9 cellular contexts compared by ENCODE assay signal in genomic region chr7:112866424-112866823, GRCh38.
DNase-seq lines count a peak whose midpoint lies in the region; ATAC-seq and TF ChIP-seq lines count a peak whose summit lies in the region.
"Had no signal": no experiment of that assay in that cellular context is flagged by ENCODE, and none has a peak within 500 bp of the region (broad histone marks: within the 10 kb centered on the region; RNA-seq: fewer than 3 reads in every experiment).

No MANE protein-coding gene starts in this region.

- TF ChIP-seq EP300 in esophagus muscularis mucosa (IDR thresholded peaks at IDR 0.05): no peak

- CTCF ChIA-PET in activated CD4-positive, alpha-beta T cell treated with anti-CD3 and anti-CD28 coated beads for 36 hours (lab: Charles Lee): interaction anchor here (0.6 kb wide), 1 partner anchor 292 kb away, joined by 3 read pairs; no protein-coding TSS in a partner anchor

- peaks cover 8% of the 10 kb centered on the region for H3K36me3 Mint-ChIP-seq in activated CD4-positive, alpha-beta T cell treated with anti-CD3 and anti-CD28 coated beads for 36 hours (ENCODE audit: low read depth)

- peak in 1 of 3 donors; percentile 12 for DNase-seq in mucosa of descending colon
- no peak for DNase-seq in NCI-H226
- DNase-seq in activated CD4-positive, alpha-beta T cell treated with anti-CD3 and anti-CD28 coated beads for 36 hours: no peak
- DNase-seq in esophagus muscularis mucosa (ENCODE audit: extremely low spot score): no peak
- DNase-seq: NCI-H1105 treated with DMSO at 0.1 percent for 48 hours had no signal

- H3K4me3 ChIP-seq in mucosa of descending colon: no peak overlapping the region
- H3K4me3 ChIP-seq in esophagus muscularis mucosa: no peak overlapping the region

- H3K9me3 ChIP-seq in mucosa of descending colon (no peaks in the 10 kb centered on the region), esophagus muscularis mucosa (no peaks in the 10 kb centered on the region)
- H3K9me3 ChIP-seq: neutrophil had no signal

- WGBS in esophagus muscularis mucosa: 88% methylated on average over 4 of the region's 4 CpGs

- ATAC-seq in GM18868 (IDR thresholded peaks at IDR 0.05; ENCODE audit: unreplicated experiment) (peak; percentile 99), GM21515 (IDR thresholded peaks at IDR 0.05; ENCODE audit: unreplicated experiment) (peak; percentile 99), HG03354 (IDR thresholded peaks at IDR 0.05; ENCODE audit: poor library complexity, severe bottlenecking, unreplicated experiment) (peak; percentile 96), mucosa of descending colon (peak; percentile 84)
- ATAC-seq in activated CD4-positive, alpha-beta T cell treated with anti-CD3 and anti-CD28 coated beads for 36 hours: no peak

- no peaks in the 10 kb centered on the region for H3K27me3 Mint-ChIP-seq in activated CD4-positive, alpha-beta T cell treated with anti-CD3 and anti-CD28 coated beads for 36 hours

- H3K4me1 ChIP-seq in mucosa of descending colon (ENCODE audit: low read depth) (no peaks in the 10 kb centered on the region), esophagus muscularis mucosa (peaks cover 0 to 10% (median 8%) of the 10 kb centered on the region in 4 donors)

- H3K27ac ChIP-seq in esophagus muscularis mucosa (replicated peaks in 1 of 4): no peak overlapping the region
- H3K27ac ChIP-seq: neutrophil had no signal

- no peaks in the 10 kb centered on the region for H3K9me3 Mint-ChIP-seq in activated CD4-positive, alpha-beta T cell treated with anti-CD3 and anti-CD28 coated beads for 36 hours (ENCODE audit: low read depth)

- H3K27ac Mint-ChIP-seq in activated CD4-positive, alpha-beta T cell treated with anti-CD3 and anti-CD28 coated beads for 36 hours: no peak overlapping the region

- no peak for TF ChIP-seq CTCF in mucosa of descending colon (IDR thresholded peaks at IDR 0.05)
- no peak for TF ChIP-seq CTCF in esophagus muscularis mucosa (IDR thresholded peaks at IDR 0.05)

- H3K36me3 ChIP-seq in mucosa of descending colon (ENCODE audit: low read depth) (no peaks in the 10 kb centered on the region), esophagus muscularis mucosa (no peaks in the 10 kb centered on the region)
- H3K36me3 ChIP-seq: neutrophil had no signal

- TF ChIP-seq POLR2A in esophagus muscularis mucosa (IDR thresholded peaks at IDR 0.05; ENCODE audit: low read depth): no peak

- POLR2A ChIA-PET in activated CD4-positive, alpha-beta T cell treated with anti-CD3 and anti-CD28 coated beads for 36 hours (lab: Charles Lee): no interaction called here

- H3K27me3 ChIP-seq in esophagus muscularis mucosa: no peaks in the 10 kb centered on the region
- H3K27me3 ChIP-seq: neutrophil had no signal

- H3K4me3 Mint-ChIP-seq in activated CD4-positive, alpha-beta T cell treated with anti-CD3 and anti-CD28 coated beads for 36 hours: no peak overlapping the region

- intact Hi-C loops in mucosa of descending colon (cut with DNase I, micrococcal nuclease) (no loop called here), esophagus muscularis mucosa (cut with DNase I) (no loop called here)
- intact Hi-C loops in activated CD4-positive, alpha-beta T cell treated with anti-CD3 and anti-CD28 coated beads for 36 hours (cut with DNase I, micrococcal nuclease): loop anchor here in 1 of 2 experiments (5.0 kb wide), 1 partner anchor 74 kb away; the partner anchor contains the start of gene TMEM168

- H3K4me1 Mint-ChIP-seq in activated CD4-positive, alpha-beta T cell treated with anti-CD3 and anti-CD28 coated beads for 36 hours: peaks cover 4% of the 10 kb centered on the region
